22 cellular contexts compared by ENCODE assay signal in the genomic region with DNA sequence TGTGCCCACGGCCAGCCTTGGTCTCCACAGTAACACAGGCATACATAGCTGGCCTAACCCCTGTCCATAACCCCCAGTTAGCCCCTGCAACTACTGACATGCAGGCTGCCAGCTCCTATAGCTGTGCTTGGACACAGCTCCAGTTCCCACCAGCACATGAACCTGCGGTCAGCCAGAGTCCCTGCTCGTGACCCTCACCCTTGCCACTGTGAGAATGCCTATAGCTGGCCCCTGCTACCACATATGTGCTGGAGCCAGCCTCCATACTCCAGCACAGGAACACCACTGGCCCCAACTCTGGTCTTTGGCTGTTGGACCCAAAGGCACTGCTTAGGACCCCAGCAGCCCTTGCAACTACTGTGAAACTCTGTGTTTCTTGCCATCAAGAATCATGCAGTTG.
"Had no signal": no experiment of that assay in that cellular context is flagged by ENCODE, and none has a peak within 500 bp of the region (broad histone marks: within the 10 kb centered on the region; RNA-seq: fewer than 3 reads in every experiment).

No MANE protein-coding gene starts in this region.

- H3K9me3 ChIP-seq: colonic mucosa, esophagus squamous epithelium, gastrocnemius medialis, lower lobe of right lung, mucosa of descending colon had no signal

- ATAC-seq: effector memory CD8-positive, alpha-beta T cell; esophagus mucosa; gastrocnemius medialis; heart right ventricle; left cardiac atrium; left lobe of liver; left ventricle myocardium superior; mucosa of descending colon had no signal

- H3K36me3 ChIP-seq: colonic mucosa, esophagus squamous epithelium, gastrocnemius medialis, heart right ventricle, lower lobe of right lung had no signal

- DNase-seq: colonic mucosa; cortex of kidney; effector CD8-positive, alpha-beta T cell; effector memory CD8-positive, alpha-beta T cell; endodermal cell; erythroblast; esophagus squamous epithelium; foreskin fibroblast; foreskin melanocyte; gastrocnemius medialis; glutamatergic neuron; head of caudate nucleus; heart right ventricle; hippocampal formation; left cardiac atrium; left ventricle myocardium superior; lower lobe of right lung; mucosa of descending colon; naive B cell had no signal

- H3K4me3 ChIP-seq: colonic mucosa, esophagus squamous epithelium, gastrocnemius medialis, heart right ventricle, lower lobe of right lung, mucosa of descending colon had no signal

- H3K27ac ChIP-seq: colonic mucosa, epithelial cell of prostate, esophagus squamous epithelium, gastrocnemius medialis, heart right ventricle, lower lobe of right lung had no signal

- H3K27me3 ChIP-seq: colonic mucosa, esophagus squamous epithelium, gastrocnemius medialis, heart right ventricle had no signal

- H3K4me1 ChIP-seq: colonic mucosa, esophagus squamous epithelium, gastrocnemius medialis, lower lobe of right lung had no signal
